Comparison of ENCODE assay signal across 20 cellular contexts in genomic region chr10:24434961-24435360, GRCh38.
"Had no signal": no experiment of that assay in that cellular context is flagged by ENCODE, and none has a peak within 500 bp of the region (broad histone marks: within the 10 kb centered on the region; RNA-seq: fewer than 3 reads in every experiment).

No MANE protein-coding gene starts in this region.

- FAIRE-seq: TTC549 had no signal

- H3K4me1 Mint-ChIP-seq: activated naive CD8-positive, alpha-beta T cell treated with anti-CD3 and anti-CD28 coated beads for 36 hours had no signal

- H3K27me3 Mint-ChIP-seq: natural killer cell treated with Interleukin-12 subunit alpha and Interleukin-12 subunit beta and Interleukin-15 and Interleukin-18, amount 100 ng/mL, for 72 hours had no signal

- H3K27ac Mint-ChIP-seq: activated CD8-positive, alpha-beta T cell treated with anti-CD3 and anti-CD28 coated beads, Interleukin-2, amount 10 ng/mL, durations not matched to agents 7 days and 5 days; activated naive CD8-positive, alpha-beta T cell treated with anti-CD3 and anti-CD28 coated beads for 36 hours; natural killer cell treated with Interleukin-12 subunit alpha and Interleukin-12 subunit beta and Interleukin-15 and Interleukin-18, amount 100 ng/mL, for 72 hours had no signal

- DNase-seq: activated CD4-positive, alpha-beta T cell treated with anti-CD3 and anti-CD28 coated beads for 1 hour; activated CD4-positive, alpha-beta T cell treated with anti-CD3 and anti-CD28 coated beads, Interleukin-2, amount 50 U/mL, for 1 hour; activated CD8-positive, alpha-beta T cell treated with anti-CD3 and anti-CD28 coated beads, Interleukin-2, amount 10 ng/mL, durations not matched to agents 7 days and 5 days; activated naive CD4-positive, alpha-beta T cell treated with Interleukin-2 at 50 U/mL for 16 hours; activated naive CD8-positive, alpha-beta T cell treated with anti-CD3 and anti-CD28 coated beads for 36 hours; erythroblast; foreskin melanocyte; glutamatergic neuron; left ventricle myocardium inferior; ovary; spleen; stimulated activated CD4-positive, alpha-beta T cell treated with anti-CD3 and anti-CD28 coated beads, Interleukin-4, amount 100 ng/mL, for 1 hour; stimulated activated naive CD4-positive, alpha-beta T cell; T-helper 1 cell; upper lobe of left lung had no signal

- H2AFZ ChIP-seq: hepatocyte had no signal

- H3K4me3 ChIP-seq: cardiac muscle cell, hepatocyte, left ventricle myocardium inferior, ovary, prostate gland, spleen, upper lobe of left lung had no signal

- H3K36me3 ChIP-seq: ovary, prostate gland, spleen had no signal

- ATAC-seq: activated CD8-positive, alpha-beta T cell treated with anti-CD3 and anti-CD28 coated beads, Interleukin-2, amount 10 ng/mL, durations not matched to agents 7 days and 5 days; natural killer cell treated with Interleukin-12 subunit alpha and Interleukin-12 subunit beta and Interleukin-15 and Interleukin-18, amount 100 ng/mL, for 72 hours had no signal

- H3K9me3 ChIP-seq: left ventricle myocardium inferior, ovary, prostate gland, spleen, upper lobe of left lung had no signal

- H3K4me2 ChIP-seq: hepatocyte had no signal

- H3K79me2 ChIP-seq: hepatocyte had no signal

- H3K27me3 ChIP-seq: cardiac muscle cell, hepatocyte, ovary, spleen, upper lobe of left lung had no signal

- H3K27ac ChIP-seq: cardiac muscle cell, hepatocyte, left ventricle myocardium inferior, ovary, prostate gland, spleen, upper lobe of left lung had no signal

- H3K36me3 Mint-ChIP-seq: activated naive CD8-positive, alpha-beta T cell treated with anti-CD3 and anti-CD28 coated beads for 36 hours; natural killer cell treated with Interleukin-12 subunit alpha and Interleukin-12 subunit beta and Interleukin-15 and Interleukin-18, amount 100 ng/mL, for 72 hours had no signal

- H3K9me3 Mint-ChIP-seq: activated naive CD8-positive, alpha-beta T cell treated with anti-CD3 and anti-CD28 coated beads for 36 hours; natural killer cell treated with Interleukin-12 subunit alpha and Interleukin-12 subunit beta and Interleukin-15 and Interleukin-18, amount 100 ng/mL, for 72 hours had no signal

- H3K4me3 Mint-ChIP-seq: activated CD8-positive, alpha-beta T cell treated with anti-CD3 and anti-CD28 coated beads, Interleukin-2, amount 10 ng/mL, durations not matched to agents 7 days and 5 days; activated naive CD8-positive, alpha-beta T cell treated with anti-CD3 and anti-CD28 coated beads for 36 hours; natural killer cell treated with Interleukin-12 subunit alpha and Interleukin-12 subunit beta and Interleukin-15 and Interleukin-18, amount 100 ng/mL, for 72 hours had no signal

- H3K4me1 ChIP-seq: prostate gland, spleen had no signal
